20 cellular contexts compared by ENCODE assay signal in the genomic region with DNA sequence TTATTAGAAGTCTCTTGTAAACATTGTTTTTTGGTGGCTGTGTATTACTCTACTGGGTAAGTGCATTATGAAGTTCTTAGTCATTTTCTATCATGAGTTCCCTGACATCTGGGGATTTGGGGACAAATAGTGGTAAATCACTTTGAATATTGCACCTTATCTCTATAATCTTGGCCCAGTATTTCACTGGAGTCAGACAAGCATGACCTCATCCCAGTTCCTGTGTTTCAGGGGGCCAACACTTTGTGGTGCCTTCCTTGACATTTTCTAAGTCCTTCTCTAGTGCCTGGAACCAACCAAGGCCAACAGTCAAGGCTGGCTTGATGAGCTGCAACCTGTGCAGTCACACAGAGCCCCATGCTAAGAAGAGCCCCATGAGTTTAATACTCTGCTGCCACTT.
"Had no signal": no experiment of that assay in that cellular context is flagged by ENCODE, and none has a peak within 500 bp of the region (broad histone marks: within the 10 kb centered on the region; RNA-seq: fewer than 3 reads in every experiment).

No MANE protein-coding gene starts in this region.

- H3K4me1 Mint-ChIP-seq: central memory CD8-positive, alpha-beta T cell; memory B cell; naive thymus-derived CD8-positive, alpha-beta T cell; stimulated activated memory B cell treated with anti-CD40 and anti-IgM and Interleukin-4, amounts not matched to agents 10 μg/mL and 1 μg/mL and 100 μg/mL, for 72 hours had no signal

- H3K27ac ChIP-seq: body of pancreas, coronary artery, esophagus squamous epithelium, left ventricle myocardium inferior, tibial nerve, uterus, WERI-Rb-1 had no signal

- H3K9me3 ChIP-seq: body of pancreas, left ventricle myocardium inferior, tibial nerve, uterus had no signal

- DNase-seq: activated CD4-positive, alpha-beta memory T cell treated with anti-CD3 and anti-CD28 coated beads for 36 hours; activated effector memory CD4-positive, alpha-beta T cell treated with anti-CD3 and anti-CD28 coated beads, Interleukin-2, amount 50 U/mL, for 16 hours; activated T-cell treated with anti-CD3 and anti-CD28 coated beads, Interleukin-2, amount 50 U/mL, for 4 hours; amygdala; body of pancreas; esophagus squamous epithelium; glutamatergic neuron; hypothalamus; left ventricle myocardium inferior; naive thymus-derived CD8-positive, alpha-beta T cell; retina; stimulated activated CD4-positive, alpha-beta T cell treated with anti-CD3 and anti-CD28 coated beads, Interleukin-2, amount 100 ng/mL, for 48 hours; uterus; WERI-Rb-1 had no signal

- H3K4me1 ChIP-seq: tibial nerve, uterus had no signal

- H3K9me3 Mint-ChIP-seq: activated CD4-positive, alpha-beta memory T cell treated with anti-CD3 and anti-CD28 coated beads for 36 hours; activated T-cell treated with anti-CD3 and anti-CD28 coated beads, Interleukin-2, amount 50 U/mL, for 4 hours; central memory CD8-positive, alpha-beta T cell; stimulated activated memory B cell treated with anti-CD40 and anti-IgM and Interleukin-4, amounts not matched to agents 10 μg/mL and 1 μg/mL and 100 μg/mL, for 72 hours had no signal

- H3K36me3 Mint-ChIP-seq: activated CD4-positive, alpha-beta memory T cell treated with anti-CD3 and anti-CD28 coated beads for 36 hours; memory B cell; naive thymus-derived CD8-positive, alpha-beta T cell; stimulated activated memory B cell treated with anti-CD40 and anti-IgM and Interleukin-4, amounts not matched to agents 10 μg/mL and 1 μg/mL and 100 μg/mL, for 72 hours had no signal

- ATAC-seq: activated T-cell treated with anti-CD3 and anti-CD28 coated beads, Interleukin-2, amount 50 U/mL, for 4 hours; body of pancreas; naive thymus-derived CD8-positive, alpha-beta T cell; stimulated activated memory B cell treated with anti-CD40 and anti-IgM and Interleukin-4, amounts not matched to agents 10 μg/mL and 1 μg/mL and 100 μg/mL, for 72 hours had no signal

- H3K4me3 Mint-ChIP-seq: activated CD4-positive, alpha-beta memory T cell treated with anti-CD3 and anti-CD28 coated beads for 36 hours; activated naive CD8-positive, alpha-beta T cell; activated T-cell treated with anti-CD3 and anti-CD28 coated beads, Interleukin-2, amount 50 U/mL, for 4 hours; central memory CD8-positive, alpha-beta T cell; memory B cell; naive thymus-derived CD8-positive, alpha-beta T cell; stimulated activated memory B cell treated with anti-CD40 and anti-IgM and Interleukin-4, amounts not matched to agents 10 μg/mL and 1 μg/mL and 100 μg/mL, for 72 hours had no signal

- H3K27me3 ChIP-seq: body of pancreas, esophagus squamous epithelium, tibial nerve, uterus had no signal

- H3K27me3 Mint-ChIP-seq: activated naive CD8-positive, alpha-beta T cell; stimulated activated memory B cell treated with anti-CD40 and anti-IgM and Interleukin-4, amounts not matched to agents 10 μg/mL and 1 μg/mL and 100 μg/mL, for 72 hours had no signal

- H3K27ac Mint-ChIP-seq: activated CD4-positive, alpha-beta memory T cell treated with anti-CD3 and anti-CD28 coated beads for 36 hours; activated naive CD8-positive, alpha-beta T cell; memory B cell; naive thymus-derived CD8-positive, alpha-beta T cell; stimulated activated memory B cell treated with anti-CD40 and anti-IgM and Interleukin-4, amounts not matched to agents 10 μg/mL and 1 μg/mL and 100 μg/mL, for 72 hours had no signal

- H3K4me3 ChIP-seq: body of pancreas, coronary artery, esophagus squamous epithelium, left ventricle myocardium inferior, tibial nerve, uterus had no signal

- H3K36me3 ChIP-seq: esophagus squamous epithelium, left ventricle myocardium inferior, tibial nerve, uterus, WERI-Rb-1 had no signal
